ENCODE assay signal across 19 cellular contexts in genomic region chr5:145619806-145620205, GRCh38.
"Had no signal": no experiment of that assay in that cellular context is flagged by ENCODE, and none has a peak within 500 bp of the region (broad histone marks: within the 10 kb centered on the region; RNA-seq: fewer than 3 reads in every experiment).

No MANE protein-coding gene starts in this region.

- H3K9me3 ChIP-seq: testis had no signal

- H3K27ac ChIP-seq: brain microvascular endothelial cell, testis, uterus, WERI-Rb-1 had no signal

- H3K27me3 ChIP-seq: brain microvascular endothelial cell, testis, uterus had no signal

- H3K4me3 ChIP-seq: testis, uterus had no signal

- H3K4me1 ChIP-seq: testis, uterus had no signal

- H3K36me3 ChIP-seq: brain microvascular endothelial cell, uterus, WERI-Rb-1 had no signal

- DNase-seq: activated CD4-positive, alpha-beta T cell treated with anti-CD3 and anti-CD28 coated beads for 1 hour; activated CD4-positive, alpha-beta T cell treated with anti-CD3 and anti-CD28 coated beads, Interleukin-2, amount 50 U/mL, for 1 hour; activated CD8-positive, alpha-beta T cell treated with anti-CD3 and anti-CD28 coated beads, Interleukin-2, amount 10 ng/mL, durations not matched to agents 7 days and 5 days; activated gamma-delta T cell treated with Interleukin-2 at 50 U/mL for 16 hours; aorta; brain microvascular endothelial cell; caudate nucleus; dermis blood vessel endothelial cell; effector CD8-positive, alpha-beta T cell; erythroblast; foreskin fibroblast; natural killer cell; stimulated activated CD4-positive, alpha-beta T cell treated with anti-CD3 and anti-CD28 coated beads, Interleukin-2, amount 100 ng/mL, for 48 hours; stimulated activated CD8-positive, alpha-beta memory T cell treated with anti-CD3 and anti-CD28 coated beads, Interleukin-4, amount 100 ng/mL, for 48 hours; stimulated activated naive B cell treated with anti-CD40 and anti-IgM and Interleukin-4, amounts not matched to agents 10 μg/mL and 1 μg/mL and 100 μg/mL, for 72 hours; testis; trophoblast cell; uterus; WERI-Rb-1 had no signal
